1 cellular context compared by ENCODE assay signal in genomic region chr1:19484338-19484792, GRCh38.
TF ChIP-seq lines count a peak whose summit lies in the region.

No MANE protein-coding gene starts in this region.

TF ChIP-seq in liver, 16 proteins besides CTCF, POLR2A, EP300 and RAD21 (continued from another document):
- TF ChIP-seq FOXA1 (IDR thresholded peaks at IDR 0.05) (no peak), YY1 (IDR thresholded peaks at IDR 0.05) (no peak), RXRA (IDR thresholded peaks at IDR 0.05) (no peak), TAF1 (conservative IDR thresholded peaks at IDR 0.05) (no peak), EGR1 (IDR thresholded peaks at IDR 0.05; ENCODE audit: low read depth in 2 of 2) (no peak), SP1 (IDR thresholded peaks at IDR 0.05) (no peak), HNF4G (IDR thresholded peaks at IDR 0.05) (no peak)
TF ChIP-seq in liver: peak in this region for 0.
